ENCODE assay signal across 8 cellular contexts in the genomic region with DNA sequence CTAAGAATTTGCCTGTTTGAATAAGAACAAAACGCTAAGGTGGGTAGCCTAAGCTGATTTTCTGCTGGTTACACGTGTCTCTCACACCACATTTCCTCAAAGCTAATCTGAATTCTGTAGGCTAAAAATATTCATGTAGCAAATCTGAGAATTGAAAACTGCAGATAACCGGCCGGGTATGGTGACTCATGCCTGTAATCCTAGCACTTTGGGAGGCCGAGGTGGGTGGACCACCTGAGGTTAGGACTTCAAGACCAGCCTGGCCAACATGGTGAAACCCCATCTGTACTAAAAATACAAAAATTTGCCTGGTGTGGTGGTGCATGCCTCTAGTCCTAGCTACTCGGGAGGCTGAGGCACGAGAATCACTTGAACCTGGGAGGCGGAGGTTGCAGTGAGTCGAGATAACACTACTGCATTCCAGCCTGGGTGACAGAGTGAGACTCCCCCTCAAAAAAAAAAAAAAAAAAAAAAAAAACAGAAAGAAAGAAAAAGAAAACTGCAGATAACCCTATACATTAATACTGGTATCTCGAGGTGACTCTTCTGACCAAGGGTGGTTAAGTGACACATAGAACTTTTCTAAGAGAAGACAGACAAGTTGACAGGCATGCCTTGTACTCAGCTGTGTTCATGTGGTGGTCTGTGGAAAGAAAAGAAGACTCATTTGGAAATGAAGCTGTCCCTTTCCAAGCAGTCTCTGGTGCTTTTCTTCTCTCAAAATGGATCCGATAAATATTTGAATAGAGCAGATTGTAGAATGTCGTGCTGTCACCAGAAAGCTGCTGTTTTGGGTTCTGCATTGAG. TPM values are rescaled to one million over a fixed set of nuclear protein-coding genes. Genes with fewer than 3 reads are reported as not detected.
DNase-seq lines count a peak whose midpoint lies in the region; ATAC-seq, FAIRE-seq and TF ChIP-seq lines count a peak whose summit lies in the region.

No MANE protein-coding gene starts in this region.

- H3K9me3 Mint-ChIP-seq in CD8-positive, alpha-beta T cell: no peaks in the 10 kb centered on the region
- no peaks in the 10 kb centered on the region for H3K9me3 Mint-ChIP-seq in IgD-negative memory B cell

- no peaks in the 10 kb centered on the region for H3K9me1 ChIP-seq in endothelial cell of umbilical vein (replicated peaks; ENCODE audit: control insufficient read depth, extremely low read depth, insufficient read depth, low read length)

- no peaks in the 10 kb centered on the region for H3K9me3 ChIP-seq in CD8-positive, alpha-beta T cell (ENCODE audit: low read length)
- no peaks in the 10 kb centered on the region for H3K9me3 ChIP-seq in endothelial cell of umbilical vein (replicated peaks; ENCODE audit: control insufficient read depth, insufficient read depth, low read length)

- no peak overlapping the region for H3K4me3 ChIP-seq in CD8-positive, alpha-beta T cell (ENCODE audit: low read depth, low read length)
- no peak overlapping the region for H3K4me3 ChIP-seq in endothelial cell of umbilical vein (replicated peaks in 1 of 3; ENCODE audit: insufficient read depth in 1 of 3, low read depth in 1 of 3, low read length in 3 of 3)

- FAIRE-seq in endothelial cell of umbilical vein (lab: Jason Lieb, UNC): peak; percentile 70

- no peak for DNase-seq in CD8-positive, alpha-beta T cell
- DNase-seq in endothelial cell of umbilical vein (ENCODE audit: low read depth, low spot score) (peak; percentile 21), T-helper 9 cell (no peak), GF-D8 (lab: John Stamatoyannopoulos, UW) (no peak), SHP77 treated with DMSO at 0.1 percent for 48 hours (lab: John Stamatoyannopoulos, UW) (no peak), NCI-H2107 (lab: John Stamatoyannopoulos, UW) (no peak)

- H3K36me3 ChIP-seq in CD8-positive, alpha-beta T cell (ENCODE audit: insufficient read depth, low read length): peaks cover 7% of the 10 kb centered on the region
- H3K36me3 ChIP-seq in endothelial cell of umbilical vein (ENCODE audit: control insufficient read depth in 2 of 2, extremely low read depth in 1 of 2, insufficient read depth in 2 of 2, low read length in 2 of 2): peaks cover 0 to 10% of the 10 kb centered on the region in 2 experiments

- peak overlapping the region; percentile 75 for H2AFZ ChIP-seq in endothelial cell of umbilical vein (ENCODE audit: low read depth, low read length)

- H3K9ac ChIP-seq in endothelial cell of umbilical vein (replicated peaks; ENCODE audit: extremely low read depth, insufficient read depth, low read length): peak overlapping the region; percentile 42

- H4K20me1 ChIP-seq in endothelial cell of umbilical vein (replicated peaks; ENCODE audit: control insufficient read depth, extremely low read depth, insufficient read depth, low read length): no peaks in the 10 kb centered on the region

- no peaks in the 10 kb centered on the region for H3K27me3 Mint-ChIP-seq in CD8-positive, alpha-beta T cell (ENCODE audit: low read depth)
- H3K27me3 Mint-ChIP-seq in IgD-negative memory B cell: no peaks in the 10 kb centered on the region

- TF ChIP-seq POLR2A in endothelial cell of umbilical vein (IDR thresholded peaks at IDR 0.05; ENCODE audit: low read depth, low read length): no peak

- H3K79me2 ChIP-seq in endothelial cell of umbilical vein (ENCODE audit: control insufficient read depth, insufficient read depth, low read length): no peaks in the 10 kb centered on the region

- H3K4me2 ChIP-seq in endothelial cell of umbilical vein (ENCODE audit: insufficient read depth, low read length): peak overlapping the region; percentile 66

- peaks cover 47% of the 10 kb centered on the region for H3K36me3 Mint-ChIP-seq in CD8-positive, alpha-beta T cell
- H3K36me3 Mint-ChIP-seq in IgD-negative memory B cell: peaks cover 4% of the 10 kb centered on the region

- intact Hi-C loops in CD8-positive, alpha-beta T cell (cut with DNase I, micrococcal nuclease): no loop called here
- intact Hi-C loops in endothelial cell of umbilical vein (cut with micrococcal nuclease): loop anchor here (5.0 kb wide), 2 partner anchors 56 to 109 kb away; a partner anchor contains a TSS

- H3K27me3 ChIP-seq in CD8-positive, alpha-beta T cell (ENCODE audit: insufficient read depth, low read length): no peaks in the 10 kb centered on the region
- H3K27me3 ChIP-seq in endothelial cell of umbilical vein (ENCODE audit: control insufficient read depth in 2 of 2, insufficient read depth in 2 of 2, low read length in 2 of 2): no peaks in the 10 kb centered on the region

- peak overlapping the region; percentile 27 for H3K4me3 Mint-ChIP-seq in CD8-positive, alpha-beta T cell
- peak overlapping the region in 3 of 4 donors; percentile 31 to 89 (median 80) for H3K4me3 Mint-ChIP-seq in IgD-negative memory B cell

- dilution Hi-C loops in endothelial cell of umbilical vein (cut with MboI; ENCODE audit: extremely low pct_ligation_motif_present, low sequenced_read_pairs): no loop called here

- CTCF ChIA-PET in CD8-positive, alpha-beta T cell (lab: Charles Lee): no interaction called here
- CTCF ChIA-PET in endothelial cell of umbilical vein (lab: Charles Lee): interaction anchor here (0.7 kb wide), 1 partner anchor 133 kb away, joined by 3 read pairs; no protein-coding TSS in a partner anchor

- H3K27ac ChIP-seq in CD8-positive, alpha-beta T cell (ENCODE audit: low read depth, low read length): no peak overlapping the region
- H3K27ac ChIP-seq in endothelial cell of umbilical vein (ENCODE audit: insufficient read depth, low read depth, low read length): peak overlapping the region; percentile 85

- POLR2A ChIA-PET in CD8-positive, alpha-beta T cell (lab: Charles Lee): no interaction called here
- POLR2A ChIA-PET in endothelial cell of umbilical vein (lab: Charles Lee): no interaction called here

- peak; percentile 27 for ATAC-seq in CD8-positive, alpha-beta T cell
- ATAC-seq in GM19463 (IDR thresholded peaks at IDR 0.05; ENCODE audit: unreplicated experiment): peak; percentile 65

- BruUV-seq in endothelial cell of umbilical vein (replicated peaks; lab: Mats Ljungman, UMichigan): no TSS peak

- peaks cover 17% of the 10 kb centered on the region for H3K4me1 Mint-ChIP-seq in CD8-positive, alpha-beta T cell (ENCODE audit: low read depth)
- H3K4me1 Mint-ChIP-seq in IgD-negative memory B cell: peaks cover 30 to 34% (median 33%) of the 10 kb centered on the region in 3 donors

- H3K27ac Mint-ChIP-seq in CD8-positive, alpha-beta T cell: peak overlapping the region; percentile 91
- H3K27ac Mint-ChIP-seq in IgD-negative memory B cell: peak overlapping the region; percentile 36 to 80 (median 71)

- TF ChIP-seq CTCF in CD8-positive, alpha-beta T cell (IDR thresholded peaks at IDR 0.05): no peak
- TF ChIP-seq CTCF in endothelial cell of umbilical vein (IDR thresholded peaks at IDR 0.05; ENCODE audit: extremely low read depth in 1 of 2, insufficient read depth in 1 of 2, low read depth in 1 of 2, low read length in 2 of 2): no peak

- H3K4me1 ChIP-seq in CD8-positive, alpha-beta T cell (ENCODE audit: insufficient read depth, low read length): no peaks in the 10 kb centered on the region
- peaks cover 29% of the 10 kb centered on the region for H3K4me1 ChIP-seq in endothelial cell of umbilical vein (ENCODE audit: control insufficient read depth, extremely low read depth, insufficient read depth, low read length)

TF ChIP-seq in endothelial cell of umbilical vein, 7 proteins besides CTCF, POLR2A, EP300 and RAD21:
- TF ChIP-seq FOS (IDR thresholded peaks at IDR 0.05; ENCODE audit: borderline replicate concordance, insufficient read depth, low read length) (peak; percentile 34), EZH2 (IDR thresholded peaks at IDR 0.05; ENCODE audit: borderline replicate concordance, low read depth, low read length, severe bottlenecking) (no peak)

RNA-seq across cellular contexts. Expression of a gene that starts 24.7 kb away (rescaled TPM):
- 100 to 1,000 TPM; 197 to 200 TPM for total RNA-seq in CD8-positive, alpha-beta T cell
- polyA plus RNA-seq in IgD-negative memory B cell (24.5 TPM), endothelial cell of umbilical vein (37.3 and 45.4 TPM in 2 replicates)
- total RNA-seq in endothelial cell of umbilical vein: 98.9 and 101 TPM in 2 replicates
- 30.1 and 34.6 TPM in 2 replicates for polyA plus RNA-seq in endothelial cell of umbilical vein (2011; cell fraction: cytosol; rRNA removed)
- 264 and 294 TPM in 2 replicates for polyA plus RNA-seq in endothelial cell of umbilical vein (2011; cell fraction: nucleus; rRNA removed)
- polyA plus RNA-seq in endothelial cell of umbilical vein (2012): 46.9 and 53.2 TPM in 2 replicates
- polyA minus RNA-seq in endothelial cell of umbilical vein: 106 and 119 TPM in 2 replicates
- polyA minus RNA-seq in endothelial cell of umbilical vein (2011; cell fraction: cytosol; rRNA and poly(A)+ RNA removed): 35.6 TPM
- 155 and 193 TPM in 2 replicates for polyA minus RNA-seq in endothelial cell of umbilical vein (2011; cell fraction: nucleus; rRNA and poly(A)+ RNA removed)

RNA-seq across cellular contexts. Expression of a gene that starts 55.9 kb away (rescaled TPM):
- total RNA-seq in CD8-positive, alpha-beta T cell: 1 to 10 TPM; 7.1 to 8.1 TPM
- polyA plus RNA-seq in IgD-negative memory B cell (6.9 TPM), endothelial cell of umbilical vein (11.2 and 14.5 TPM in 2 replicates)
- total RNA-seq in endothelial cell of umbilical vein: 25.1 and 26.3 TPM in 2 replicates
- polyA plus RNA-seq in endothelial cell of umbilical vein (2011; cell fraction: cytosol; rRNA removed): 18.8 and 19.0 TPM in 2 replicates
- 12.7 and 13.3 TPM in 2 replicates for polyA plus RNA-seq in endothelial cell of umbilical vein (2011; cell fraction: nucleus; rRNA removed)
- polyA plus RNA-seq in endothelial cell of umbilical vein (2012): 20.7 and 28.9 TPM in 2 replicates
- 27.4 and 27.8 TPM in 2 replicates for polyA minus RNA-seq in endothelial cell of umbilical vein
- polyA minus RNA-seq in endothelial cell of umbilical vein (2011; cell fraction: cytosol; rRNA and poly(A)+ RNA removed): 14.6 TPM
- polyA minus RNA-seq in endothelial cell of umbilical vein (2011; cell fraction: nucleus; rRNA and poly(A)+ RNA removed): 8.6 and 13.1 TPM in 2 replicates
